17 cellular contexts compared by ENCODE assay signal in the genomic region with DNA sequence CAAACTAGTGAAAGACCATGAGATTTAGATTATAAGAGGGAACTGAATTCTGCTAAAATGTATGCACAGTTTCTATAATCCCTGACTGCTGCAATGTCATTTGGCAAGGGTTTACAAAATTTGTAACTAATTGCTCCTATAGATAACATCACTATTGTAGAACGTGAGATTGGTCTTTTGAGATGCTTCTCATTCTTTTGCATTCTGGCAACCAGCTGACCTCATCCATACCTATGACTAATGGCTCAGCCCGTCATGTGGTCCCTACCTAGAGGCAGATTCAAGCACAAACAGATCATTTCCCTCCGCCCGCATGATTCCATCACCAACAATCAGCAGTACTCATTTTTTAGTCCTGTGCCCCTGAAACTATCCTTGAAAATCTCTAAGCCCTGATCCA. TPM values are rescaled to one million over a fixed set of nuclear protein-coding genes. Genes with fewer than 3 reads are reported as not detected.
DNase-seq lines count a peak whose midpoint lies in the region; FAIRE-seq and TF ChIP-seq lines count a peak whose summit lies in the region.
"Not testable (repeated sequence)": the region's sequence is repeated elsewhere in the genome, so short reads cannot be mapped to it uniquely, and the experiment has no call there.
"Had no signal": no experiment of that assay in that cellular context is flagged by ENCODE, and none has a peak within 500 bp of the region (broad histone marks: within the 10 kb centered on the region; RNA-seq: fewer than 3 reads in every experiment).

No MANE protein-coding gene starts in this region.

- DNase-seq in AG09309 (ENCODE audit: low read depth) = peak; percentile 42
- DNase-seq in GM03348 (ENCODE audit: low spot score) = peak; percentile 18
- DNase-seq in HT1080 (ENCODE audit: low read depth) = peak; percentile 88
- DNase-seq in SJCRH30 = peak in 1 of 2 experiments; percentile 17
- DNase-seq in astrocyte (ENCODE audit: low read depth) = peak; percentile 91
- DNase-seq in epithelial cell of proximal tubule (ENCODE audit: low read depth) = peak; percentile 45
- DNase-seq in iris pigment epithelial cell (ENCODE audit: low read depth) = peak; percentile 90
- DNase-seq in retinal pigment epithelial cell (ENCODE audit: low read depth) = peak; percentile 90

- not testable (repeated sequence) for H3K79me2 ChIP-seq in astrocyte (ENCODE audit: insufficient read depth, low read length)

- not testable (repeated sequence) for H3K36me3 ChIP-seq in SJCRH30; astrocyte (ENCODE audit: insufficient read depth, low read length)

- H2AFZ ChIP-seq in astrocyte (ENCODE audit: low read depth, low read length) = not testable (repeated sequence)

- H3K9me3 Mint-ChIP-seq in astrocyte (ENCODE audit: unreplicated experiment) = peaks cover 30% of the 10 kb centered on the region

- H3K9me3 ChIP-seq in SJCRH30 (replicated peaks); astrocyte (ENCODE audit: insufficient read depth, low read depth, low read length): not testable (repeated sequence)

- not testable (repeated sequence) for H4K20me1 ChIP-seq in astrocyte (ENCODE audit: insufficient read depth, low read length)

- FAIRE-seq in astrocyte (lab: Jason Lieb, UNC) = not testable (repeated sequence)

- not testable (repeated sequence) for H3K4me1 ChIP-seq in SJCRH30; astrocyte (ENCODE audit: insufficient read depth, low read length)

- H3K27me3 Mint-ChIP-seq in astrocyte (ENCODE audit: low read depth, unreplicated experiment) = not testable (repeated sequence)

- TF ChIP-seq CTCF in AG09309 (IDR thresholded peaks at IDR 0.05; ENCODE audit: control insufficient read depth, insufficient read depth, low read depth, low read length, missing control alignments); astrocyte (IDR thresholded peaks at IDR 0.05; ENCODE audit: insufficient read depth, low read depth, low read length); epithelial cell of proximal tubule (conservative IDR thresholded peaks at IDR 0.05; ENCODE audit: low read depth, low read length); retinal pigment epithelial cell (conservative IDR thresholded peaks at IDR 0.05; ENCODE audit: low read depth, low read length): not testable (repeated sequence)

- peak overlapping the region; percentile 71 for H3K4me2 ChIP-seq in astrocyte (ENCODE audit: low read length)

- not testable (repeated sequence) for H3K4me3 ChIP-seq in AG09309 (ENCODE audit: control insufficient read depth, low read depth, low read length); SJCRH30; astrocyte (ENCODE audit: insufficient read depth, low read depth, low read length); epithelial cell of proximal tubule (ENCODE audit: low read depth, low read length); retinal pigment epithelial cell (ENCODE audit: low read length)

- H3K9ac ChIP-seq in astrocyte (ENCODE audit: low read length) = peak overlapping the region; percentile 71

- not testable (repeated sequence) for H3K4me1 Mint-ChIP-seq in astrocyte (ENCODE audit: low read depth, unreplicated experiment)

- not testable (repeated sequence) for H3K36me3 Mint-ChIP-seq in astrocyte (ENCODE audit: low read depth, unreplicated experiment)

- H3K27ac ChIP-seq in SJCRH30 = peak overlapping the region; percentile 53
- H3K27ac ChIP-seq in astrocyte (ENCODE audit: low read depth, low read length) = peak overlapping the region; percentile 89

- H3K4me3 Mint-ChIP-seq in astrocyte (ENCODE audit: unreplicated experiment) = not testable (repeated sequence)

- not testable (repeated sequence) for H3K27ac Mint-ChIP-seq in astrocyte (ENCODE audit: unreplicated experiment)

- H3K27me3 ChIP-seq in SJCRH30; astrocyte (ENCODE audit: insufficient read depth, low read length): not testable (repeated sequence)

RNA-seq across cellular contexts. Expression of gene PSG11, which starts 4.2 kb away (rescaled TPM):
- total RNA-seq in HT1080 (2014; rRNA removed; shearing (Covaris generic)) = not detected in 2 replicates
- polyA plus RNA-seq in HT1080 (2015; cell fraction: cytosol; rRNA removed) = 0.26 TPM in 1 of 2 replicates, not detected in the other
- not detected in 2 replicates for polyA plus RNA-seq in HT1080 (2015; cell fraction: nucleus; rRNA removed)
- not detected in 2 replicates for total RNA-seq in SJCRH30 (2014; rRNA removed; shearing (Covaris generic))
- total RNA-seq in astrocyte (0.26 and 0.43 TPM in 2 replicates), epithelial cell of proximal tubule (not detected in 2 replicates)
- total RNA-seq: colonic mucosa, endodermal cell, gastrocnemius medialis, GM23338, lung, spleen, thoracic aorta, WTC11 had no signal
- polyA plus RNA-seq: GM23338, IgD-negative memory B cell, lung, spleen had no signal
